ENCODE assay signal across 9 cellular contexts in genomic region chr12:106976013-106976658, GRCh38. TPM values are rescaled to one million over a fixed set of nuclear protein-coding genes. Genes with fewer than 3 reads are reported as not detected.
DNase-seq lines count a peak whose midpoint lies in the region; ATAC-seq and TF ChIP-seq lines count a peak whose summit lies in the region.
"Had no signal": no experiment of that assay in that cellular context is flagged by ENCODE, and none has a peak within 500 bp of the region (broad histone marks: within the 10 kb centered on the region; RNA-seq: fewer than 3 reads in every experiment).

No MANE protein-coding gene starts in this region.

- no peak for ATAC-seq in upper lobe of right lung

- POLR2A ChIA-PET in PC-9 (lab: Charles Lee; ENCODE audit: unreplicated experiment): interaction anchor here (0.6 kb wide), 1 partner anchor 116 kb away, joined by 3 read pairs; no protein-coding TSS in a partner anchor

- H2AFZ ChIP-seq in PC-9: no peak overlapping the region

- no peaks in the 10 kb centered on the region for H3K9me2 ChIP-seq in PC-9 (ENCODE audit: insufficient read depth)

- no peaks in the 10 kb centered on the region for H3K9me3 Mint-ChIP-seq in Calu3 (ENCODE audit: low read depth, unreplicated experiment)
- H3K9me3 Mint-ChIP-seq in nephron: no peaks in the 10 kb centered on the region
- H3K9me3 Mint-ChIP-seq: activated T-helper 1 cell treated with anti-CD3 and anti-CD28 coated beads, Interleukin-12 subunit alpha, Interleukin-12 subunit beta, Interleukin-2, Interleukin-4 antibody, amounts not matched to agents 30 ng/mL and 10 ng/mL and 1 ng/mL, durations not matched to agents 14 hours and 24 hours and 36 hours had no signal

- H3K4me1 Mint-ChIP-seq in Calu3 (ENCODE audit: low read depth, unreplicated experiment) (peaks cover 24% of the 10 kb centered on the region), nephron (peaks cover 54% of the 10 kb centered on the region)

- peak overlapping the region; percentile 27 for H3K4me2 ChIP-seq in PC-9

- no TSS peak for BruUV-seq in Calu3 (replicated peaks; lab: Mats Ljungman, UMichigan)
- BruUV-seq in PC-9 (replicated peaks; lab: Mats Ljungman, UMichigan): no TSS peak

- H3K27me3 Mint-ChIP-seq in Calu3 (ENCODE audit: unreplicated experiment) (no peaks in the 10 kb centered on the region), nephron (ENCODE audit: low read depth) (no peaks in the 10 kb centered on the region)

- no peaks in the 10 kb centered on the region for H3K79me2 ChIP-seq in PC-9 (ENCODE audit: low read depth)

- CTCF ChIA-PET in Calu3 (lab: Charles Lee): interaction anchor here (0.5 to 1.3 kb wide), 5 partner anchors 11 to 332 kb away, joined by 3 to 6 read pairs (median 4); partner anchors contain the start of genes MTERF2 and TMEM263
- CTCF ChIA-PET in PC-9 (lab: Charles Lee): interaction anchor here (0.7 kb wide), 1 partner anchor 671 kb away, joined by 8 read pairs; no protein-coding TSS in a partner anchor

- no peaks in the 10 kb centered on the region for H3K27me3 ChIP-seq in PC-9 (ENCODE audit: insufficient read depth, low read depth)
- H3K27me3 ChIP-seq in upper lobe of right lung: no peaks in the 10 kb centered on the region

- H3K36me3 Mint-ChIP-seq in Calu3 (ENCODE audit: insufficient read depth, unreplicated experiment): peaks cover 10% of the 10 kb centered on the region
- H3K36me3 Mint-ChIP-seq in nephron (ENCODE audit: low read depth): peaks cover 39% of the 10 kb centered on the region

- H3K27ac ChIP-seq in PC-9: no peak overlapping the region
- H3K27ac ChIP-seq in upper lobe of right lung: no peak overlapping the region

- H3F3A ChIP-seq in PC-9 (ENCODE audit: insufficient read depth, low read depth): peaks cover 14% of the 10 kb centered on the region

- H3K4me3 ChIP-seq in PC-9 (no peak overlapping the region), upper lobe of right lung (no peak overlapping the region)

- no peak for DNase-seq in Calu3
- peak in 1 of 2 experiments; percentile 44 for DNase-seq in PC-9
- peak; percentile 82 for DNase-seq in fibroblast of peridontal ligament (ENCODE audit: extremely low read depth)
- DNase-seq in NCI-H774 (lab: John Stamatoyannopoulos, UW): no peak
- DNase-seq in upper lobe of right lung: no peak
- no peak for DNase-seq in activated CD4-positive, alpha-beta T cell treated with anti-CD3 and anti-CD28 coated beads, Interleukin-2, amount 50 U/mL, for 4 hours
- DNase-seq in NCI-H2196 treated with DMSO at 0.1 percent for 48 hours (lab: John Stamatoyannopoulos, UW; ENCODE audit: unreplicated experiment): no peak

- 0 out of 2 replicates have a peak, but pooled peaks cover 5% of the 10 kb centered on the region for H4K20me1 ChIP-seq in PC-9 (ENCODE audit: insufficient read depth)

- H3K4me3 Mint-ChIP-seq in Calu3 (ENCODE audit: low read depth, unreplicated experiment) (peak overlapping the region; percentile 6), nephron (no peak overlapping the region)
- H3K4me3 Mint-ChIP-seq: activated T-helper 1 cell treated with anti-CD3 and anti-CD28 coated beads, Interleukin-12 subunit alpha, Interleukin-12 subunit beta, Interleukin-2, Interleukin-4 antibody, amounts not matched to agents 30 ng/mL and 10 ng/mL and 1 ng/mL, durations not matched to agents 14 hours and 24 hours and 36 hours had no signal

- no peaks in the 10 kb centered on the region for H3K9me3 ChIP-seq in PC-9 (ENCODE audit: insufficient read depth, low read depth)
- H3K9me3 ChIP-seq in upper lobe of right lung: no peaks in the 10 kb centered on the region

- intact Hi-C loops in Calu3 (cut with micrococcal nuclease; ENCODE audit: unreplicated experiment): no loop called here
- intact Hi-C loops in PC-9 (cut with micrococcal nuclease; ENCODE audit: unreplicated experiment): no loop called here
- intact Hi-C loops in upper lobe of right lung (cut with DNase I): no loop called here

- peaks cover 8% of the 10 kb centered on the region; the same call in 1 of the 2 replicates for H3K36me3 ChIP-seq in PC-9 (ENCODE audit: low read depth)
- peaks cover 8% of the 10 kb centered on the region for H3K36me3 ChIP-seq in upper lobe of right lung

- TF ChIP-seq CTCF in Calu3 (IDR thresholded peaks at IDR 0.05; ENCODE audit: unreplicated experiment): no peak
- TF ChIP-seq CTCF in PC-9 (conservative IDR thresholded peaks at IDR 0.05): no peak
- no peak for TF ChIP-seq CTCF in nephron (IDR thresholded peaks at IDR 0.05; ENCODE audit: unreplicated experiment in 3 of 3)
- TF ChIP-seq CTCF in upper lobe of right lung (IDR thresholded peaks at IDR 0.05): no peak

- H3K4me1 ChIP-seq in PC-9 (replicated peaks; ENCODE audit: insufficient read depth): peaks cover 13% of the 10 kb centered on the region
- peaks cover 4% of the 10 kb centered on the region for H3K4me1 ChIP-seq in upper lobe of right lung

- H3K27ac Mint-ChIP-seq in Calu3 (ENCODE audit: unreplicated experiment) (peak overlapping the region; percentile 14), nephron (peak overlapping the region; percentile 17 to 70 (median 62))
- H3K27ac Mint-ChIP-seq: activated T-helper 1 cell treated with anti-CD3 and anti-CD28 coated beads, Interleukin-12 subunit alpha, Interleukin-12 subunit beta, Interleukin-2, Interleukin-4 antibody, amounts not matched to agents 30 ng/mL and 10 ng/mL and 1 ng/mL, durations not matched to agents 14 hours and 24 hours and 36 hours had no signal

RNA-seq across cellular contexts. Expression of gene MTERF2, which starts 10.8 kb away (rescaled TPM):
- 10.6 and 12.3 TPM in 2 replicates for total RNA-seq in Calu3 (2022)
- 8.2 and 9.0 TPM in 2 replicates for total RNA-seq in PC-9 (2021)
- 10.9 TPM for total RNA-seq in upper lobe of right lung

RNA-seq across cellular contexts. Expression of gene TMEM263, which starts 20.4 kb away (rescaled TPM):
- total RNA-seq in Calu3 (2022) (46.3 and 47.6 TPM in 2 replicates), PC-9 (2021) (32.9 and 33.2 TPM in 2 replicates), upper lobe of right lung (32.6 TPM)
